18 cellular contexts compared by ENCODE assay signal in genomic region chr11:43585877-43586608, GRCh38.
"Had no signal": no experiment of that assay in that cellular context is flagged by ENCODE, and none has a peak within 500 bp of the region (broad histone marks: within the 10 kb centered on the region; RNA-seq: fewer than 3 reads in every experiment).

No MANE protein-coding gene starts in this region.

- H3K4me3 ChIP-seq: coronary artery had no signal

- H3K36me3 Mint-ChIP-seq: activated naive CD4-positive, alpha-beta T cell treated with anti-CD3 and anti-CD28 coated beads, Interleukin-2, amount 50 U/mL, for 72 hours; brain; memory B cell; naive thymus-derived CD8-positive, alpha-beta T cell had no signal

- FAIRE-seq: endothelial cell of umbilical vein had no signal

- H3K9me3 Mint-ChIP-seq: activated B cell treated with CpG ODN at 0.5 μM for 24 hours; activated naive CD4-positive, alpha-beta T cell treated with anti-CD3 and anti-CD28 coated beads, Interleukin-2, amount 50 U/mL, for 72 hours; activated T-cell treated with anti-CD3 and anti-CD28 coated beads, Interleukin-2, amount 50 U/mL, for 72 hours; memory B cell had no signal

- DNase-seq: activated B cell treated with CpG ODN at 0.5 μM for 24 hours; activated CD4-positive, alpha-beta T cell treated with anti-CD3 and anti-CD28 coated beads for 48 hours; activated CD8-positive, alpha-beta memory T cell treated with anti-CD3 and anti-CD28 coated beads, Interleukin-2, amount 50 U/mL, for 48 hours; activated gamma-delta T cell; activated T-cell treated with anti-CD3 and anti-CD28 coated beads, Interleukin-2, amount 50 U/mL, for 72 hours; central memory CD4-positive, alpha-beta T cell; effector CD4-positive, alpha-beta T cell; foreskin fibroblast; hypothalamus; left ventricle myocardium superior; naive thymus-derived CD8-positive, alpha-beta T cell; stimulated activated CD4-positive, alpha-beta T cell treated with anti-CD3 and anti-CD28 coated beads, Interleukin-12 subunit alpha, Interleukin-12 subunit beta, amount 100 ng/mL, for 4 hours; stimulated activated CD4-positive, alpha-beta T cell treated with anti-CD3 and anti-CD28 coated beads, Interleukin-2, amount 100 ng/mL, for 24 hours had no signal

- H3K27ac ChIP-seq: coronary artery had no signal

- H3K4me3 Mint-ChIP-seq: activated B cell treated with CpG ODN at 0.5 μM for 24 hours; activated T-cell treated with anti-CD3 and anti-CD28 coated beads, Interleukin-2, amount 50 U/mL, for 72 hours; brain; memory B cell; naive thymus-derived CD8-positive, alpha-beta T cell had no signal

- H3K27ac Mint-ChIP-seq: activated B cell treated with CpG ODN at 0.5 μM for 24 hours; activated naive CD4-positive, alpha-beta T cell treated with anti-CD3 and anti-CD28 coated beads, Interleukin-2, amount 50 U/mL, for 72 hours; activated T-cell treated with anti-CD3 and anti-CD28 coated beads, Interleukin-2, amount 50 U/mL, for 72 hours; memory B cell; naive thymus-derived CD8-positive, alpha-beta T cell had no signal

- ATAC-seq: activated naive CD4-positive, alpha-beta T cell treated with anti-CD3 and anti-CD28 coated beads, Interleukin-2, amount 50 U/mL, for 72 hours; activated T-cell treated with anti-CD3 and anti-CD28 coated beads, Interleukin-2, amount 50 U/mL, for 72 hours; left ventricle myocardium superior; naive thymus-derived CD8-positive, alpha-beta T cell had no signal
